In the genomic region with DNA sequence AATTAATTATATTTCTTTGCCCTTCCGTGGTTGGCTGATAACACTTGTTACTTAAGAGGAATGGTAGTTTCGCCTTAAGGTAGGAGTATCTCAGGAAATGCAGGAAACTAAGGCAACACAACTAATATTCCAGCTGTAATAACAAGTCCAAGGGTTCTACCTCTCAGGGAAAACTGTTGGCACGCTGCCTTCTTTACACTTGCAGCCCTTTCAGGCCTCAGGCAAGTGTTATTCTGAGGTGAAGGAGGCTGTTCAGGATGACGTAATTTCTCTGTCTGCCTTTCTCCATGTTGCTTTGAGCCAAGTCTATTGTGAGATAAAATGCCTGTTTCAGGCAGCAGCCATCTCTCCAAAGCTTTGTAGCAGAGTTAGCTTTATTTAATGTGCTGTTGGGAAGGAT, we compare ENCODE assay signal across 10 cellular contexts. TPM values are rescaled to one million over a fixed set of nuclear protein-coding genes. Genes with fewer than 3 reads are reported as not detected.
DNase-seq lines count a peak whose midpoint lies in the region; ATAC-seq and TF ChIP-seq lines count a peak whose summit lies in the region.
"Had no signal": no experiment of that assay in that cellular context is flagged by ENCODE, and none has a peak within 500 bp of the region (broad histone marks: within the 10 kb centered on the region; RNA-seq: fewer than 3 reads in every experiment).

No MANE protein-coding gene starts in this region.

- no TSS peak for BruUV-seq in MCF 10A (replicated peaks; lab: Mats Ljungman, UMichigan)

- H3K4me3 Mint-ChIP-seq in MCF 10A (ENCODE audit: unreplicated experiment): peak overlapping the region; percentile 30
- H3K4me3 Mint-ChIP-seq: activated naive CD8-positive, alpha-beta T cell treated with anti-CD3 and anti-CD28 coated beads, Interleukin-2, amount 10 ng/mL, durations not matched to agents 7 days and 5 days had no signal

- ATAC-seq in GM21390 (IDR thresholded peaks at IDR 0.05; ENCODE audit: unreplicated experiment): no peak

- intact Hi-C loops in MCF 10A (cut with micrococcal nuclease): no loop called here

- H3K4me3 ChIP-seq in kidney epithelial cell (ENCODE audit: low read depth, low read length): no peak overlapping the region

- TF ChIP-seq CTCF in MCF 10A (IDR thresholded peaks at IDR 0.05; ENCODE audit: unreplicated experiment) (no peak), kidney epithelial cell (IDR thresholded peaks at IDR 0.05; ENCODE audit: insufficient read depth, low read length, poor library complexity, severe bottlenecking) (no peak)

- POLR2A ChIA-PET in MCF 10A (lab: Yijun Ruan, JAX): interaction anchor here (0.7 to 1.1 kb wide), 3 partner anchors 36 to 227 kb away, joined by 3 read pairs; no protein-coding TSS in a partner anchor

- peak overlapping the region; percentile 21 for H3K27ac Mint-ChIP-seq in MCF 10A (ENCODE audit: low read depth, unreplicated experiment)
- H3K27ac Mint-ChIP-seq: activated naive CD8-positive, alpha-beta T cell treated with anti-CD3 and anti-CD28 coated beads, Interleukin-2, amount 10 ng/mL, durations not matched to agents 7 days and 5 days had no signal

- peak; percentile 22 for DNase-seq in A172 (ENCODE audit: low spot score)
- peak; percentile 3 for DNase-seq in NCI-H1092 treated with DMSO at 0.1 percent for 48 hours (lab: John Stamatoyannopoulos, UW)
- DNase-seq in MCF 10A (ENCODE audit: unreplicated experiment): peak; percentile 95
- DNase-seq in kidney epithelial cell (ENCODE audit: low read depth): peak; percentile 75
- DNase-seq in superior temporal gyrus (ENCODE audit: extremely low spot score): no peak
- no peak for DNase-seq in activated CD4-positive, alpha-beta T cell treated with anti-CD3 and anti-CD28 coated beads for 48 hours
- DNase-seq in erythroblast (lab: John Stamatoyannopoulos, UW): no peak
- DNase-seq: activated naive CD8-positive, alpha-beta T cell treated with anti-CD3 and anti-CD28 coated beads, Interleukin-2, amount 10 ng/mL, durations not matched to agents 7 days and 5 days; NCI-H1694 treated with DMSO at 0.1 percent for 48 hours had no signal

- no peaks in the 10 kb centered on the region for H3K27me3 ChIP-seq in kidney epithelial cell (ENCODE audit: control insufficient read depth, insufficient read depth, low read length)

- H3K4me1 Mint-ChIP-seq in MCF 10A (ENCODE audit: insufficient read depth, unreplicated experiment): peaks cover 17% of the 10 kb centered on the region

- H3K9me3 Mint-ChIP-seq in MCF 10A (ENCODE audit: unreplicated experiment): no peaks in the 10 kb centered on the region

- CTCF ChIA-PET in MCF 10A (lab: Yijun Ruan, JAX): interaction anchor here (1.1 to 1.8 kb wide), 3 partner anchors 18 to 54 kb away, joined by 3 to 5 read pairs (median 3); no protein-coding TSS in a partner anchor

- no peak for TF ChIP-seq POLR2A in erythroblast (IDR thresholded peaks at IDR 0.05; ENCODE audit: low read length)

- peaks cover 2% of the 10 kb centered on the region for H3K36me3 ChIP-seq in kidney epithelial cell (ENCODE audit: control insufficient read depth, insufficient read depth, low read length)

- H3K36me3 Mint-ChIP-seq in MCF 10A (ENCODE audit: insufficient read depth, unreplicated experiment): no peaks in the 10 kb centered on the region
- H3K36me3 Mint-ChIP-seq: activated naive CD8-positive, alpha-beta T cell treated with anti-CD3 and anti-CD28 coated beads, Interleukin-2, amount 10 ng/mL, durations not matched to agents 7 days and 5 days had no signal

- no peaks in the 10 kb centered on the region for H3K27me3 Mint-ChIP-seq in MCF 10A (ENCODE audit: insufficient read depth, unreplicated experiment)

RNA-seq across cellular contexts. Expression of gene VCAN, which starts 38.0 kb away (rescaled TPM):
- total RNA-seq in A172 (2014; rRNA removed; shearing (Covaris generic)): 22.3 and 31.7 TPM in 2 replicates
- total RNA-seq in MCF 10A (2022) (44.1 and 50.6 TPM in 2 replicates), kidney epithelial cell (175 and 178 TPM in 2 replicates)

Comparison
In these comparisons a context has a peak if more than half of its experiments do, and no peak if none do; other contexts are left out.
1. DNase-seq: peak in A172 (single experiment), NCI-H1092 treated with DMSO at 0.1 percent for 48 hours (single experiment), MCF 10A (single experiment) and kidney epithelial cell (single experiment); none in superior temporal gyrus (single experiment), activated CD4-positive, alpha-beta T cell treated with anti-CD3 and anti-CD28 coated beads for 48 hours (single experiment) and erythroblast (0 of 2).